In the genomic region with DNA sequence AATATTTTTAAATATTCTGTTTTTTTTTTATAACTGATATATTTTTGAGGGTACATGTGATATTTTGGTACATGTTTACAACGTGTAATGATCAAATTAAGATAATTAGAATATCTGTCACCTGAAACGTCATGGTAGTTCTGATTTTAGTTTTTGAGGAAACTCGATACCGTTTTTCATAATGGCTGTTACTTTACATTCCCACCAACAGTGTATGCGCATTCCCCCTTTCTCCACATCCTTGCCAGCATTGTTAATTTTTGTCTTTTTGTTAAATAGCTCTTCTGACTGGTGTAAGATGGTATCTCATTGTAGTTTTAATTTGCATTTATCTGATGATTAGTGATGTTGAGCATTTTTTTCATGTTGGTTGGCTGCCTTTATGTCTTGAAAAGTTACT, we compare ENCODE assay signal across 22 cellular contexts. TPM values are rescaled to one million over a fixed set of nuclear protein-coding genes. Genes with fewer than 3 reads are reported as not detected.
DNase-seq lines count a peak whose midpoint lies in the region; ATAC-seq and TF ChIP-seq lines count a peak whose summit lies in the region.
"Had no signal": no experiment of that assay in that cellular context is flagged by ENCODE, and none has a peak within 500 bp of the region (broad histone marks: within the 10 kb centered on the region; RNA-seq: fewer than 3 reads in every experiment).

No MANE protein-coding gene starts in this region.

- H3K4me3 Mint-ChIP-seq in activated T-cell treated with anti-CD3 and anti-CD28 coated beads, Interleukin-2, amount 50 U/mL, for 24 hours, result no peak overlapping the region
- H3K4me3 Mint-ChIP-seq in IgD-negative memory B cell (peak overlapping the region in 3 of 4 donors; percentile 11 to 79 (median 24)), natural killer cell (peak overlapping the region; percentile 2)
- H3K4me3 Mint-ChIP-seq in activated naive CD8-positive, alpha-beta T cell treated with anti-CD3 and anti-CD28 coated beads, Interleukin-2, amount 50 U/mL, for 24 hours, result peak overlapping the region; percentile 9
- H3K4me3 Mint-ChIP-seq: nephron had no signal

- peaks cover 0 to 54% (median 10%) of the 10 kb centered on the region in 4 donors for H3K4me1 ChIP-seq in stomach

- H3K4me1 Mint-ChIP-seq in activated T-cell treated with anti-CD3 and anti-CD28 coated beads, Interleukin-2, amount 50 U/mL, for 24 hours (ENCODE audit: low read depth), result peaks cover 73% of the 10 kb centered on the region
- H3K4me1 Mint-ChIP-seq in IgD-negative memory B cell (peaks cover 60 to 63% (median 60%) of the 10 kb centered on the region in 3 donors), natural killer cell (peaks cover 58 to 70% of the 10 kb centered on the region in 2 donors)
- peaks cover 83% of the 10 kb centered on the region for H3K4me1 Mint-ChIP-seq in activated naive CD8-positive, alpha-beta T cell treated with anti-CD3 and anti-CD28 coated beads, Interleukin-2, amount 50 U/mL, for 24 hours

- TF ChIP-seq CTCF in natural killer cell (IDR thresholded peaks at IDR 0.05) (no peak), stomach (IDR thresholded peaks at IDR 0.05) (no peak)

- no peak overlapping the region for H3K27ac ChIP-seq in stomach
- H3K27ac ChIP-seq: A549, cardiac muscle cell, pancreas, upper lobe of left lung had no signal

- no peaks in the 10 kb centered on the region for H3K27me3 ChIP-seq in stomach
- H3K27me3 ChIP-seq: cardiac muscle cell, pancreas, upper lobe of left lung had no signal

- no peak overlapping the region for H3K4me3 ChIP-seq in stomach
- H3K4me3 ChIP-seq: A549, cardiac muscle cell, pancreas, upper lobe of left lung had no signal

- TF ChIP-seq POLR2A in GM18505 (IDR thresholded peaks at IDR 0.05; ENCODE audit: borderline replicate concordance, extremely low read depth, insufficient read depth, insufficient read length) (no peak), stomach (IDR thresholded peaks at IDR 0.05) (no peak)

- H3K9me3 Mint-ChIP-seq in activated T-cell treated with anti-CD3 and anti-CD28 coated beads, Interleukin-2, amount 50 U/mL, for 24 hours, result peaks cover 6% of the 10 kb centered on the region
- H3K9me3 Mint-ChIP-seq in IgD-negative memory B cell, result peaks cover 0 to 4% (median 0%) of the 10 kb centered on the region in 3 donors
- H3K9me3 Mint-ChIP-seq in activated naive CD8-positive, alpha-beta T cell treated with anti-CD3 and anti-CD28 coated beads, Interleukin-2, amount 50 U/mL, for 24 hours, result peaks cover 12% of the 10 kb centered on the region
- H3K9me3 Mint-ChIP-seq in natural killer cell, result no peaks in the 10 kb centered on the region
- H3K9me3 Mint-ChIP-seq: nephron had no signal

- H3K27ac Mint-ChIP-seq in activated T-cell treated with anti-CD3 and anti-CD28 coated beads, Interleukin-2, amount 50 U/mL, for 24 hours, result peak overlapping the region; percentile 7
- H3K27ac Mint-ChIP-seq in IgD-negative memory B cell, result peak overlapping the region in 2 of 3 donors; percentile 11 to 91
- H3K27ac Mint-ChIP-seq in activated naive CD8-positive, alpha-beta T cell treated with anti-CD3 and anti-CD28 coated beads, Interleukin-2, amount 50 U/mL, for 24 hours, result peak overlapping the region; percentile 58
- H3K27ac Mint-ChIP-seq in natural killer cell, result peak overlapping the region; percentile 4 to 12
- H3K27ac Mint-ChIP-seq: nephron had no signal

- no peak for DNase-seq in activated T-cell treated with anti-CD3 and anti-CD28 coated beads, Interleukin-2, amount 50 U/mL, for 24 hours
- no peak for DNase-seq in activated T-cell treated with anti-CD3 and anti-CD28 coated beads, Interleukin-2, amount 50 U/mL, for 48 hours
- no peak for DNase-seq in activated naive CD8-positive, alpha-beta T cell treated with anti-CD3 and anti-CD28 coated beads, Interleukin-2, amount 50 U/mL, for 24 hours
- DNase-seq in natural killer cell (no peak), NCI-H748 (lab: John Stamatoyannopoulos, UW; ENCODE audit: unreplicated experiment) (no peak), stomach (no peak)
- DNase-seq: activated CD4-positive, CD25-positive, alpha-beta regulatory T cell treated with anti-CD3 and anti-CD28 coated beads, Interleukin-2, amount 50 U/mL, for 72 hours; MM.1S; NCI-H1436 treated with DMSO at 0.1 percent for 48 hours; NCI-H2171 treated with DMSO at 0.1 percent for 48 hours; NCI-H69; pancreas; right cardiac atrium; SK-N-SH; stimulated activated CD4-positive, alpha-beta T cell treated with anti-CD3 and anti-CD28 coated beads, Interleukin-12 subunit alpha, Interleukin-12 subunit beta, amount 100 ng/mL, for 4 hours; stimulated activated CD4-positive, alpha-beta T cell treated with anti-CD3 and anti-CD28 coated beads, Interleukin-4, amount 100 ng/mL, for 4 hours; upper lobe of left lung had no signal

- H3K36me3 Mint-ChIP-seq in activated T-cell treated with anti-CD3 and anti-CD28 coated beads, Interleukin-2, amount 50 U/mL, for 24 hours (ENCODE audit: low read depth), result peaks cover 28% of the 10 kb centered on the region
- H3K36me3 Mint-ChIP-seq in IgD-negative memory B cell (peaks cover 5% of the 10 kb centered on the region), natural killer cell (no peaks in the 10 kb centered on the region)
- peaks cover 28% of the 10 kb centered on the region for H3K36me3 Mint-ChIP-seq in activated naive CD8-positive, alpha-beta T cell treated with anti-CD3 and anti-CD28 coated beads, Interleukin-2, amount 50 U/mL, for 24 hours (ENCODE audit: low read depth)

- intact Hi-C loops in natural killer cell (cut with micrococcal nuclease) (no loop called here), stomach (cut with DNase I; ENCODE audit: low total_unique reads) (no loop called here)

- no peak for TF ChIP-seq EP300 in stomach (IDR thresholded peaks at IDR 0.05)

- H3K36me3 ChIP-seq in stomach, result no peaks in the 10 kb centered on the region
- H3K36me3 ChIP-seq: cardiac muscle cell, pancreas, upper lobe of left lung had no signal

- H3K27me3 Mint-ChIP-seq in activated T-cell treated with anti-CD3 and anti-CD28 coated beads, Interleukin-2, amount 50 U/mL, for 24 hours, result no peaks in the 10 kb centered on the region
- H3K27me3 Mint-ChIP-seq in IgD-negative memory B cell (no peaks in the 10 kb centered on the region), natural killer cell (ENCODE audit: low read depth in 2 of 2) (no peaks in the 10 kb centered on the region)
- H3K27me3 Mint-ChIP-seq in activated naive CD8-positive, alpha-beta T cell treated with anti-CD3 and anti-CD28 coated beads, Interleukin-2, amount 50 U/mL, for 24 hours, result no peaks in the 10 kb centered on the region

- 85 to 93% (median 91%) methylated on average over 5 of the region's 5 CpGs for WGBS in stomach, 5 donors

- no peaks in the 10 kb centered on the region for H3K9me3 ChIP-seq in stomach
- H3K9me3 ChIP-seq: A549, pancreas, SK-N-SH, upper lobe of left lung had no signal

- no peak for ATAC-seq in activated naive CD8-positive, alpha-beta T cell treated with anti-CD3 and anti-CD28 coated beads, Interleukin-2, amount 50 U/mL, for 24 hours
- ATAC-seq in natural killer cell, result no peak
- no peak for ATAC-seq in GM18505 (IDR thresholded peaks at IDR 0.05; ENCODE audit: unreplicated experiment)
- ATAC-seq: A549, pancreas, right cardiac atrium had no signal

RNA-seq across cellular contexts. Expression of gene FOXN2, which starts 8.7 kb away (rescaled TPM):
- polyA plus RNA-seq in IgD-negative memory B cell (42.4 TPM), stomach (1 to 10 TPM; 2.6 to 4.9 (median 2.9) TPM)
- total RNA-seq in natural killer cell (10 to 100 TPM; 58.6 to 71.6 (median 65.9) TPM), stomach (10 to 100 TPM in 4 of 5 donors, 1 to 10 TPM in 1; 9.0 to 71.2 (median 14.7) TPM)

Comparison
In these comparisons a context has a peak if more than half of its experiments do, and no peak if none do; other contexts are left out.
1. H3K27ac Mint-ChIP-seq: peak in every context shown above with its lines; median percentile 58 in activated naive CD8-positive, alpha-beta T cell treated with anti-CD3 and anti-CD28 coated beads, Interleukin-2, amount 50 U/mL, for 24 hours; 51 in IgD-negative memory B cell; 8 in natural killer cell; 7 in activated T-cell treated with anti-CD3 and anti-CD28 coated beads, Interleukin-2, amount 50 U/mL, for 24 hours.